Comparison of ENCODE assay signal across 21 cellular contexts in the genomic region with DNA sequence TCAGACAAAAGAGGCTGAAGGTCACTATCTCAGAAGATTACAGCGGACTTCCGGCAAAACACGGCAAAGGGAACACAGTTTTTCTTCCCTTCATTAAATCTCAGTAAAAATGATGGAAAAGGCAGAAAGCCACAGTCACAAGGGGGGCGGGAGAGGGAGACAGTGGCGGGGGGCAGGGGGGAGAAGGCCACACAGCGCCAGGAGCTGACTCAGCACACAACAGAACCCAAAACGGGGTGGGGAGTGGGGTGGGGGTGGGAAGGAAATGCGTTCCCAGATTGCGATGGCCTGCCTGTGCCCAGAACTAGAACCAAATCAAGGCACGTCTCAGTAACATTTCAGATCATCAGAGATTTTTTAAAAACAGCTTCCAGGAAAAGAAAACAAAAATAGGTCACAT. TPM values are rescaled to one million over a fixed set of nuclear protein-coding genes. Genes with fewer than 3 reads are reported as not detected.
DNase-seq lines count a peak whose midpoint lies in the region; ATAC-seq and TF ChIP-seq lines count a peak whose summit lies in the region.
"Had no signal": no experiment of that assay in that cellular context is flagged by ENCODE, and none has a peak within 500 bp of the region (broad histone marks: within the 10 kb centered on the region; RNA-seq: fewer than 3 reads in every experiment).

No MANE protein-coding gene starts in this region.

- peaks cover 17% of the 10 kb centered on the region for H3K27me3 Mint-ChIP-seq in HFFc6 (ENCODE audit: insufficient read depth)
- H3K27me3 Mint-ChIP-seq in activated T-helper 17 cell treated with anti-CD3 and anti-CD28 coated beads, Interleukin-2, amount 50 U/mL, for 72 hours: peaks cover 15% of the 10 kb centered on the region

- TF ChIP-seq CTCF in HFFc6 (IDR thresholded peaks at IDR 0.05) (no peak), right lobe of liver (IDR thresholded peaks at IDR 0.05) (no peak)

- TF ChIP-seq POLR2A in right lobe of liver (IDR thresholded peaks at IDR 0.05): no peak

- peak overlapping the region; percentile 25; the same call in 1 of the 2 replicates for H3K4me3 Mint-ChIP-seq in HFFc6
- H3K4me3 Mint-ChIP-seq in activated T-helper 17 cell treated with anti-CD3 and anti-CD28 coated beads, Interleukin-2, amount 50 U/mL, for 72 hours: no peak overlapping the region
- H3K4me3 Mint-ChIP-seq: activated CD8-positive, alpha-beta memory T cell treated with anti-CD3 and anti-CD28 coated beads, Interleukin-2, amount 10 ng/mL, durations not matched to agents 7 days and 5 days; immature natural killer cell; WTC11 had no signal

- peak overlapping the region in 1 of 3 donors; percentile 70 for H3K27ac ChIP-seq in right lobe of liver
- H3K27ac ChIP-seq in subcutaneous abdominal adipose tissue (ENCODE audit: low read depth, low read length): peak overlapping the region; percentile 77
- H3K27ac ChIP-seq: PC-9 had no signal

- intact Hi-C loops in right lobe of liver (cut with DNase I): no loop called here

- no peaks in the 10 kb centered on the region for H3K36me3 Mint-ChIP-seq in HFFc6 (ENCODE audit: low read depth)
- H3K36me3 Mint-ChIP-seq in activated T-helper 17 cell treated with anti-CD3 and anti-CD28 coated beads, Interleukin-2, amount 50 U/mL, for 72 hours (ENCODE audit: low read depth): no peaks in the 10 kb centered on the region
- H3K36me3 Mint-ChIP-seq: activated CD8-positive, alpha-beta memory T cell treated with anti-CD3 and anti-CD28 coated beads, Interleukin-2, amount 10 ng/mL, durations not matched to agents 7 days and 5 days; immature natural killer cell; WTC11 had no signal

- peaks cover 8% of the 10 kb centered on the region for H3K4me1 Mint-ChIP-seq in HFFc6 (ENCODE audit: low read depth)
- H3K4me1 Mint-ChIP-seq in activated T-helper 17 cell treated with anti-CD3 and anti-CD28 coated beads, Interleukin-2, amount 50 U/mL, for 72 hours: no peaks in the 10 kb centered on the region
- H3K4me1 Mint-ChIP-seq: activated CD8-positive, alpha-beta memory T cell treated with anti-CD3 and anti-CD28 coated beads, Interleukin-2, amount 10 ng/mL, durations not matched to agents 7 days and 5 days; immature natural killer cell; WTC11 had no signal

- H3K36me3 ChIP-seq in right lobe of liver (no peaks in the 10 kb centered on the region), subcutaneous abdominal adipose tissue (ENCODE audit: control insufficient read depth in 5 of 5, insufficient read depth in 5 of 5, low read length in 5 of 5) (no peaks in the 10 kb centered on the region)

- H3K9me3 Mint-ChIP-seq in HFFc6: no peaks in the 10 kb centered on the region
- H3K9me3 Mint-ChIP-seq in activated T-helper 17 cell treated with anti-CD3 and anti-CD28 coated beads, Interleukin-2, amount 50 U/mL, for 72 hours: no peaks in the 10 kb centered on the region
- H3K9me3 Mint-ChIP-seq: immature natural killer cell, WTC11 had no signal

- no peak overlapping the region for H3K27ac Mint-ChIP-seq in HFFc6
- no peak overlapping the region for H3K27ac Mint-ChIP-seq in activated T-helper 17 cell treated with anti-CD3 and anti-CD28 coated beads, Interleukin-2, amount 50 U/mL, for 72 hours
- H3K27ac Mint-ChIP-seq: activated CD8-positive, alpha-beta memory T cell treated with anti-CD3 and anti-CD28 coated beads, Interleukin-2, amount 10 ng/mL, durations not matched to agents 7 days and 5 days; immature natural killer cell; WTC11 had no signal

- 41% methylated on average over 10 of the region's 10 CpGs for WGBS in right lobe of liver (ENCODE audit: insufficient coverage, low coverage, low lambda C conversion rate, missing lambda C conversion rate)

- H3K9ac ChIP-seq in subcutaneous abdominal adipose tissue (ENCODE audit: low read length in 5 of 5): peak overlapping the region in 1 of 5 donors; percentile 3

- DNase-seq in HFFc6 (no peak), fibroblast of peridontal ligament (ENCODE audit: extremely low read depth) (peak; percentile 10), right lobe of liver (no peak), 8988T (no peak)
- no peak for DNase-seq in activated CD4-positive, alpha-beta T cell treated with anti-CD3 and anti-CD28 coated beads for 4 hours
- DNase-seq: activated CD8-positive, alpha-beta memory T cell treated with anti-CD3 and anti-CD28 coated beads, Interleukin-2, amount 10 ng/mL, durations not matched to agents 7 days and 5 days; activated gamma-delta T cell treated with Interleukin-2 at 50 U/mL for 16 hours; DMS 273 treated with DMSO at 0.1 percent for 48 hours; effector memory CD4-positive, alpha-beta T cell; immature natural killer cell; MM.1S; NCI-H2081 treated with DMSO at 0.1 percent for 48 hours; NCI-H524 treated with DMSO at 0.1 percent for 48 hours; PC-9; stimulated activated CD4-positive, alpha-beta T cell treated with anti-CD3 and anti-CD28 coated beads, Interleukin-4, amount 100 ng/mL, for 24 hours; trophoblast cell had no signal

- H3K27me3 ChIP-seq in right lobe of liver: no peaks in the 10 kb centered on the region
- peaks cover 0 to 9% (median 0%) of the 10 kb centered on the region in 5 donors for H3K27me3 ChIP-seq in subcutaneous abdominal adipose tissue (ENCODE audit: control insufficient read depth in 5 of 5, insufficient read depth in 4 of 5, low read length in 5 of 5)

- H3K4me1 ChIP-seq in right lobe of liver (no peaks in the 10 kb centered on the region), subcutaneous abdominal adipose tissue (ENCODE audit: control insufficient read depth in 5 of 5, insufficient read depth in 5 of 5, low read length in 5 of 5) (peaks cover 0 to 43% (median 23%) of the 10 kb centered on the region in 5 donors)

- H3K9me3 ChIP-seq in right lobe of liver (no peaks in the 10 kb centered on the region), subcutaneous abdominal adipose tissue (ENCODE audit: control insufficient read depth in 5 of 5, low read length in 5 of 5) (no peaks in the 10 kb centered on the region)

- H3K4me3 ChIP-seq in right lobe of liver (no peak overlapping the region), subcutaneous abdominal adipose tissue (ENCODE audit: low read depth in 1 of 5, low read length in 5 of 5) (no peak overlapping the region)
- H3K4me3 ChIP-seq: PC-9 had no signal

- ATAC-seq in right lobe of liver (peak; percentile 48 to 73 (median 60)), HG02759 (IDR thresholded peaks at IDR 0.05; ENCODE audit: unreplicated experiment) (no peak)
- no peak for ATAC-seq in activated T-helper 17 cell treated with anti-CD3 and anti-CD28 coated beads, Interleukin-2, amount 50 U/mL, for 72 hours (replicated peaks)
- ATAC-seq: activated CD8-positive, alpha-beta memory T cell treated with anti-CD3 and anti-CD28 coated beads, Interleukin-2, amount 10 ng/mL, durations not matched to agents 7 days and 5 days; WTC11 had no signal

RNA-seq across cellular contexts. Expression of gene CFAP74, which starts 13.4 kb away (rescaled TPM):
- not detected for total RNA-seq in HFFc6 (2021; fragmentation: NEBNext Ultra II Directional; extraction: Animal tissue kit (Norgen Biotek cat#: 25700))
- total RNA-seq in right lobe of liver: 1 to 10 TPM in 2 of 6 experiments, under 1 TPM in 3, not detected in 1; 0.16 to 3.5 (median 0.32) TPM
- total RNA-seq in activated T-helper 17 cell treated with anti-CD3 and anti-CD28 coated beads, Interleukin-2, amount 50 U/mL, for 72 hours: not detected
- total RNA-seq: activated CD8-positive, alpha-beta memory T cell treated with anti-CD3 and anti-CD28 coated beads, Interleukin-2, amount 10 ng/mL, durations not matched to agents 7 days and 5 days; renal cortical epithelial cell had no signal

RNA-seq across cellular contexts. Expression of gene GABRD, which starts 28.9 kb away (rescaled TPM):
- not detected for total RNA-seq in HFFc6 (2021; fragmentation: NEBNext Ultra II Directional; extraction: Animal tissue kit (Norgen Biotek cat#: 25700))
- total RNA-seq in right lobe of liver: under 1 TPM in 1 of 6 experiments, not detected in 5; 0.55 TPM
- total RNA-seq in activated T-helper 17 cell treated with anti-CD3 and anti-CD28 coated beads, Interleukin-2, amount 50 U/mL, for 72 hours: not detected
- total RNA-seq: activated CD8-positive, alpha-beta memory T cell treated with anti-CD3 and anti-CD28 coated beads, Interleukin-2, amount 10 ng/mL, durations not matched to agents 7 days and 5 days; PC-9; renal cortical epithelial cell had no signal

RNA-seq across cellular contexts. Expression of gene PRKCZ, which starts 60.0 kb away (rescaled TPM):
- 1 to 10 TPM in 2 of 6 experiments, under 1 TPM in 4; 0.55 to 1.4 (median 0.95) TPM for total RNA-seq in HFFc6 (2021; fragmentation: NEBNext Ultra II Directional; extraction: Animal tissue kit (Norgen Biotek cat#: 25700))
- total RNA-seq in right lobe of liver: 10 to 100 TPM; 10.3 to 20.1 (median 15.8) TPM
- 10 to 100 TPM; 12.2 to 24.7 TPM for total RNA-seq in activated T-helper 17 cell treated with anti-CD3 and anti-CD28 coated beads, Interleukin-2, amount 50 U/mL, for 72 hours

Comparison
In these comparisons a context has a peak if more than half of its experiments do, and no peak if none do; other contexts are left out.
1. ATAC-seq: peak in right lobe of liver (4 of 4); none in activated T-helper 17 cell treated with anti-CD3 and anti-CD28 coated beads, Interleukin-2, amount 50 U/mL, for 72 hours (single experiment) and HG02759 (single experiment).
2. RNA of gene PRKCZ, which starts 60.0 kb away (total RNA-seq): 12.2 to 24.7 TPM in activated T-helper 17 cell treated with anti-CD3 and anti-CD28 coated beads, Interleukin-2, amount 50 U/mL, for 72 hours and 10.3 to 20.1 TPM in right lobe of liver; 0.55 to 1.4 TPM in HFFc6; every median in the first group is over 4 times any median in the second.